ENCODE assay signal across 25 cellular contexts in genomic region chr3:138148503-138148902, GRCh38. TPM values are rescaled to one million over a fixed set of nuclear protein-coding genes. Genes with fewer than 3 reads are reported as not detected.
DNase-seq lines count a peak whose midpoint lies in the region; ATAC-seq, FAIRE-seq and TF ChIP-seq lines count a peak whose summit lies in the region.
"Had no signal": no experiment of that assay in that cellular context is flagged by ENCODE, and none has a peak within 500 bp of the region (broad histone marks: within the 10 kb centered on the region; RNA-seq: fewer than 3 reads in every experiment).

No MANE protein-coding gene starts in this region.

- no peak overlapping the region for H3K4me3 ChIP-seq in epithelial cell of proximal tubule (ENCODE audit: low read depth, low read length)
- H3K4me3 ChIP-seq in naive thymus-derived CD4-positive, alpha-beta T cell (ENCODE audit: low read length), result no peak overlapping the region
- H3K4me3 ChIP-seq: smooth muscle cell, testis had no signal

- no peaks in the 10 kb centered on the region for H3K4me1 Mint-ChIP-seq in HFFc6 (ENCODE audit: low read depth)
- no peaks in the 10 kb centered on the region for H3K4me1 Mint-ChIP-seq in naive thymus-derived CD4-positive, alpha-beta T cell
- H3K4me1 Mint-ChIP-seq: stimulated activated memory B cell treated with anti-CD40 and anti-IgM and Interleukin-4, amounts not matched to agents 10 μg/mL and 1 μg/mL and 100 μg/mL, for 72 hours had no signal

- CTCF ChIA-PET in naive thymus-derived CD4-positive, alpha-beta T cell (lab: Charles Lee), result no interaction called here

- POLR2A ChIA-PET in naive thymus-derived CD4-positive, alpha-beta T cell (lab: Charles Lee), result interaction anchor here (0.6 kb wide), 1 partner anchor 10 kb away, joined by 3 read pairs; no protein-coding TSS in a partner anchor

- intact Hi-C loops in naive thymus-derived CD4-positive, alpha-beta T cell (cut with micrococcal nuclease), result no loop called here

- TF ChIP-seq CTCF in HFFc6 (IDR thresholded peaks at IDR 0.05) (0 out of 2 replicates have a peak, but pooled peaks have one; percentile 22), epithelial cell of proximal tubule (conservative IDR thresholded peaks at IDR 0.05; ENCODE audit: low read depth, low read length) (peak; percentile 18)

- H3K27ac ChIP-seq in naive thymus-derived CD4-positive, alpha-beta T cell (ENCODE audit: low read depth, low read length), result no peak overlapping the region
- H3K27ac ChIP-seq: neutrophil, testis had no signal

- H3K9me3 ChIP-seq in naive thymus-derived CD4-positive, alpha-beta T cell (ENCODE audit: control insufficient read depth in 2 of 3, low read length in 3 of 3), result no peaks in the 10 kb centered on the region
- H3K9me3 ChIP-seq: neutrophil, testis had no signal

- no peak for FAIRE-seq in RCC 7860 (lab: Jason Lieb, UNC)
- FAIRE-seq: endometrium, GM12891, GM19239 had no signal

- no peak overlapping the region for H3K4me3 Mint-ChIP-seq in HFFc6
- no peak overlapping the region for H3K4me3 Mint-ChIP-seq in naive thymus-derived CD4-positive, alpha-beta T cell
- H3K4me3 Mint-ChIP-seq: stimulated activated memory B cell treated with anti-CD40 and anti-IgM and Interleukin-4, amounts not matched to agents 10 μg/mL and 1 μg/mL and 100 μg/mL, for 72 hours had no signal

- peaks cover 9% of the 10 kb centered on the region; the same call in 1 of the 2 replicates for H3K27me3 Mint-ChIP-seq in HFFc6 (ENCODE audit: insufficient read depth)
- H3K27me3 Mint-ChIP-seq in naive thymus-derived CD4-positive, alpha-beta T cell, result peaks cover 0 to 11% (median 0%) of the 10 kb centered on the region in 5 donors
- H3K27me3 Mint-ChIP-seq: stimulated activated memory B cell treated with anti-CD40 and anti-IgM and Interleukin-4, amounts not matched to agents 10 μg/mL and 1 μg/mL and 100 μg/mL, for 72 hours had no signal

- DNase-seq in D341Med (ENCODE audit: low spot score), result peak; percentile 60
- no peak for DNase-seq in HFFc6
- peak; percentile 22 for DNase-seq in RKO (ENCODE audit: low spot score)
- DNase-seq in epithelial cell of proximal tubule (ENCODE audit: low read depth), result no peak
- DNase-seq in RCC 7860 (ENCODE audit: low spot score), result no peak
- no peak for DNase-seq in naive thymus-derived CD4-positive, alpha-beta T cell
- DNase-seq: activated naive CD4-positive, alpha-beta T cell; activated T-cell treated with anti-CD3 and anti-CD28 coated beads, Interleukin-2, amount 50 U/mL, for 1 hour; cortex of kidney; DMS79 treated with DMSO at 0.1 percent for 48 hours; glutamatergic neuron; kidney glomerular epithelial cell; mammary epithelial cell; NCI-H1417 treated with DMSO at 0.1 percent for 48 hours; NCI-H526 treated with DMSO at 0.1 percent for 48 hours; testis had no signal

- peaks cover 3% of the 10 kb centered on the region; the same call in 1 of the 2 replicates for H3K36me3 Mint-ChIP-seq in HFFc6 (ENCODE audit: low read depth)
- H3K36me3 Mint-ChIP-seq in naive thymus-derived CD4-positive, alpha-beta T cell, result peaks cover 0 to 5% (median 0%) of the 10 kb centered on the region in 5 donors
- H3K36me3 Mint-ChIP-seq: stimulated activated memory B cell treated with anti-CD40 and anti-IgM and Interleukin-4, amounts not matched to agents 10 μg/mL and 1 μg/mL and 100 μg/mL, for 72 hours had no signal

- H3K4me1 ChIP-seq in naive thymus-derived CD4-positive, alpha-beta T cell (ENCODE audit: control insufficient read depth in 2 of 2, insufficient read depth in 2 of 2, low read length in 2 of 2), result no peaks in the 10 kb centered on the region
- H3K4me1 ChIP-seq: testis had no signal

- H3K27ac Mint-ChIP-seq in HFFc6, result no peak overlapping the region
- H3K27ac Mint-ChIP-seq in naive thymus-derived CD4-positive, alpha-beta T cell, result no peak overlapping the region
- H3K27ac Mint-ChIP-seq: stimulated activated memory B cell treated with anti-CD40 and anti-IgM and Interleukin-4, amounts not matched to agents 10 μg/mL and 1 μg/mL and 100 μg/mL, for 72 hours had no signal

- no peaks in the 10 kb centered on the region for H3K27me3 ChIP-seq in naive thymus-derived CD4-positive, alpha-beta T cell (ENCODE audit: control insufficient read depth in 2 of 2, insufficient read depth in 2 of 2, low read length in 2 of 2)
- H3K27me3 ChIP-seq: neutrophil, testis had no signal

- peaks cover 2% of the 10 kb centered on the region; the same call in 1 of the 2 replicates for H3K9me3 Mint-ChIP-seq in HFFc6
- peaks cover 0 to 10% (median 2%) of the 10 kb centered on the region in 11 donors for H3K9me3 Mint-ChIP-seq in naive thymus-derived CD4-positive, alpha-beta T cell

- no peaks in the 10 kb centered on the region for H3K36me3 ChIP-seq in naive thymus-derived CD4-positive, alpha-beta T cell (ENCODE audit: control insufficient read depth in 2 of 3, insufficient read depth in 3 of 3, low read length in 3 of 3)
- H3K36me3 ChIP-seq: neutrophil had no signal

- ATAC-seq in naive thymus-derived CD4-positive, alpha-beta T cell, result no peak
- ATAC-seq in GM19324 (IDR thresholded peaks at IDR 0.05; ENCODE audit: low FRiP score, unreplicated experiment), result no peak
- ATAC-seq: stimulated activated memory B cell treated with anti-CD40 and anti-IgM and Interleukin-4, amounts not matched to agents 10 μg/mL and 1 μg/mL and 100 μg/mL, for 72 hours had no signal

RNA-seq across cellular contexts. Expression of gene A4GNT, which starts 16.3 kb away (rescaled TPM):
- not detected for total RNA-seq in HFFc6 (2021; fragmentation: NEBNext Ultra II Directional; extraction: Animal tissue kit (Norgen Biotek cat#: 25700))
- total RNA-seq in epithelial cell of proximal tubule, result not detected in 2 replicates
- not detected for total RNA-seq in naive thymus-derived CD4-positive, alpha-beta T cell
- polyA plus RNA-seq in naive thymus-derived CD4-positive, alpha-beta T cell, result not detected
- total RNA-seq: fibroblast of lung, mammary epithelial cell, pulmonary artery endothelial cell, smooth muscle cell, testis had no signal
- polyA plus RNA-seq: fibroblast of lung, mammary epithelial cell, smooth muscle cell had no signal

RNA-seq across cellular contexts. Expression of gene DBR1, which starts 26.2 kb away (rescaled TPM):
- total RNA-seq in HFFc6 (2021; fragmentation: NEBNext Ultra II Directional; extraction: Animal tissue kit (Norgen Biotek cat#: 25700)), result 10 to 100 TPM in 5 of 6 experiments, 1 to 10 TPM in 1; 9.9 to 13.7 (median 11.8) TPM
- 11.8 and 22.4 TPM in 2 replicates for total RNA-seq in epithelial cell of proximal tubule
- 10 to 100 TPM; 15.4 to 28.2 (median 20.8) TPM for total RNA-seq in naive thymus-derived CD4-positive, alpha-beta T cell
- 10 to 100 TPM; 14.7 to 23.2 TPM for polyA plus RNA-seq in naive thymus-derived CD4-positive, alpha-beta T cell

RNA-seq across cellular contexts. Expression of gene DZIP1L, which starts 33.1 kb away (rescaled TPM):
- total RNA-seq in HFFc6 (2021; fragmentation: NEBNext Ultra II Directional; extraction: Animal tissue kit (Norgen Biotek cat#: 25700)), result 10 to 100 TPM in 1 of 6 experiments, 1 to 10 TPM in 5; 6.1 to 10.8 (median 8.8) TPM
- 5.9 and 9.7 TPM in 2 replicates for total RNA-seq in epithelial cell of proximal tubule
- under 1 TPM in 1 of 5 experiments, not detected in 4; 0.15 TPM for total RNA-seq in naive thymus-derived CD4-positive, alpha-beta T cell
- polyA plus RNA-seq in naive thymus-derived CD4-positive, alpha-beta T cell, result not detected

RNA-seq across cellular contexts. Expression of gene ARMC8, which starts 38.6 kb away (rescaled TPM):
- total RNA-seq in HFFc6 (2021; fragmentation: NEBNext Ultra II Directional; extraction: Animal tissue kit (Norgen Biotek cat#: 25700)), result 10 to 100 TPM; 29.0 to 37.9 (median 35.0) TPM
- 31.9 and 33.9 TPM in 2 replicates for total RNA-seq in epithelial cell of proximal tubule
- total RNA-seq in naive thymus-derived CD4-positive, alpha-beta T cell, result 10 to 100 TPM; 51.9 to 72.3 (median 67.0) TPM
- polyA plus RNA-seq in naive thymus-derived CD4-positive, alpha-beta T cell, result 10 to 100 TPM; 43.3 to 44.1 TPM

Comparison
In these comparisons a context has a peak if more than half of its experiments do, and no peak if none do; other contexts are left out.
1. DNase-seq: peak in D341Med (single experiment) and RKO (single experiment); none in HFFc6 (single experiment), epithelial cell of proximal tubule (single experiment), RCC 7860 (single experiment) and naive thymus-derived CD4-positive, alpha-beta T cell (0 of 9).